26 cellular contexts compared by ENCODE assay signal in genomic region chr16:77271532-77272426, GRCh38.
DNase-seq lines count a peak whose midpoint lies in the region; ATAC-seq and TF ChIP-seq lines count a peak whose summit lies in the region.
"Had no signal": no experiment of that assay in that cellular context is flagged by ENCODE, and none has a peak within 500 bp of the region (broad histone marks: within the 10 kb centered on the region; RNA-seq: fewer than 3 reads in every experiment).

No MANE protein-coding gene starts in this region.

- ATAC-seq in stimulated activated naive CD8-positive, alpha-beta T cell treated with anti-CD3 and anti-CD28 coated beads, Interleukin-15, amount 100 ng/mL, for 72 hours = no peak
- ATAC-seq: activated T-cell treated with anti-CD3 and anti-CD28 coated beads, Interleukin-2, amount 50 U/mL, for 72 hours; left cardiac atrium; stimulated activated effector memory CD8-positive, alpha-beta T cell treated with anti-CD3 and anti-CD28 coated beads, Interleukin-12 subunit alpha, Interleukin-12 subunit beta, amount 100 ng/mL, for 72 hours; upper lobe of right lung had no signal

- H2BK5ac ChIP-seq in trophoblast cell (ENCODE audit: low read depth, low read length, poor library complexity) = no peak overlapping the region

- H3K4me2 ChIP-seq in trophoblast cell (ENCODE audit: low read length) = no peak overlapping the region
- H3K4me2 ChIP-seq: PC-9 had no signal

- H3K27ac Mint-ChIP-seq in stimulated activated naive CD8-positive, alpha-beta T cell treated with anti-CD3 and anti-CD28 coated beads, Interleukin-15, amount 100 ng/mL, for 72 hours = no peak overlapping the region
- H3K27ac Mint-ChIP-seq: activated CD4-positive, alpha-beta memory T cell treated with anti-CD3 and anti-CD28 coated beads for 36 hours; activated T-cell treated with anti-CD3 and anti-CD28 coated beads, Interleukin-2, amount 50 U/mL, for 72 hours; CD4-positive, alpha-beta memory T cell; H9; nephron; stimulated activated effector memory CD8-positive, alpha-beta T cell treated with anti-CD3 and anti-CD28 coated beads, Interleukin-12 subunit alpha, Interleukin-12 subunit beta, amount 100 ng/mL, for 72 hours had no signal

- H3K79me2 ChIP-seq in trophoblast cell (ENCODE audit: control insufficient read depth, insufficient read depth, low read length, poor library complexity) = no peaks in the 10 kb centered on the region

- H4K12ac ChIP-seq in trophoblast cell (ENCODE audit: low read depth, low read length) = no peak overlapping the region

- no peak overlapping the region for H3K9ac ChIP-seq in trophoblast cell (ENCODE audit: low read length)

- H3K4me3 Mint-ChIP-seq in stimulated activated naive CD8-positive, alpha-beta T cell treated with anti-CD3 and anti-CD28 coated beads, Interleukin-15, amount 100 ng/mL, for 72 hours = no peak overlapping the region
- H3K4me3 Mint-ChIP-seq: activated CD4-positive, alpha-beta memory T cell treated with anti-CD3 and anti-CD28 coated beads for 36 hours; activated T-cell treated with anti-CD3 and anti-CD28 coated beads, Interleukin-2, amount 50 U/mL, for 72 hours; CD4-positive, alpha-beta memory T cell; central memory CD8-positive, alpha-beta T cell; H9; nephron; stimulated activated effector memory CD8-positive, alpha-beta T cell treated with anti-CD3 and anti-CD28 coated beads, Interleukin-12 subunit alpha, Interleukin-12 subunit beta, amount 100 ng/mL, for 72 hours had no signal

- no peak overlapping the region for H2AK5ac ChIP-seq in trophoblast cell (ENCODE audit: low read length)

- no peak for TF ChIP-seq CTCF in coronary artery (IDR thresholded peaks at IDR 0.05)

- no peaks in the 10 kb centered on the region for H3K9me3 Mint-ChIP-seq in stimulated activated naive CD8-positive, alpha-beta T cell treated with anti-CD3 and anti-CD28 coated beads, Interleukin-15, amount 100 ng/mL, for 72 hours
- H3K9me3 Mint-ChIP-seq: activated CD4-positive, alpha-beta memory T cell treated with anti-CD3 and anti-CD28 coated beads for 36 hours; central memory CD8-positive, alpha-beta T cell; stimulated activated effector memory CD8-positive, alpha-beta T cell treated with anti-CD3 and anti-CD28 coated beads, Interleukin-12 subunit alpha, Interleukin-12 subunit beta, amount 100 ng/mL, for 72 hours had no signal

- no peak overlapping the region for H2BK120ac ChIP-seq in trophoblast cell (ENCODE audit: insufficient read depth, low read length, poor library complexity)

- H3K4me1 Mint-ChIP-seq in stimulated activated naive CD8-positive, alpha-beta T cell treated with anti-CD3 and anti-CD28 coated beads, Interleukin-15, amount 100 ng/mL, for 72 hours = no peaks in the 10 kb centered on the region
- H3K4me1 Mint-ChIP-seq: central memory CD8-positive, alpha-beta T cell; nephron; stimulated activated effector memory CD8-positive, alpha-beta T cell treated with anti-CD3 and anti-CD28 coated beads, Interleukin-12 subunit alpha, Interleukin-12 subunit beta, amount 100 ng/mL, for 72 hours had no signal

- peak overlapping the region; percentile 52 for H4K91ac ChIP-seq in trophoblast cell (ENCODE audit: low read depth, low read length)

- H2BK12ac ChIP-seq in trophoblast cell (ENCODE audit: low read length) = no peak overlapping the region

- no peak overlapping the region for H3K4me3 ChIP-seq in trophoblast cell (ENCODE audit: low read depth, low read length)
- H3K4me3 ChIP-seq in coronary artery = no peak overlapping the region
- no peak overlapping the region for H3K4me3 ChIP-seq in SJCRH30
- H3K4me3 ChIP-seq: PC-9, upper lobe of right lung had no signal

- H3K4me1 ChIP-seq in trophoblast cell (ENCODE audit: control insufficient read depth in 1 of 2, insufficient read depth in 2 of 2, low read length in 2 of 2) = no peaks in the 10 kb centered on the region
- no peaks in the 10 kb centered on the region for H3K4me1 ChIP-seq in SJCRH30
- H3K4me1 ChIP-seq: upper lobe of right lung had no signal

- 100% methylated on average over 2 of the region's 8 CpGs for WGBS in trophoblast cell (ENCODE audit: extremely low coverage, insufficient coverage, insufficient read length)

- H3K27me3 ChIP-seq in trophoblast cell (ENCODE audit: insufficient read depth, low read length) (no peaks in the 10 kb centered on the region), SJCRH30 (no peaks in the 10 kb centered on the region)
- H3K27me3 ChIP-seq: upper lobe of right lung had no signal

- peaks cover 2% of the 10 kb centered on the region in 2 experiments for H3K36me3 ChIP-seq in trophoblast cell (ENCODE audit: control insufficient read depth in 1 of 2, insufficient read depth in 2 of 2, low read length in 2 of 2)
- H3K36me3 ChIP-seq in SJCRH30 = no peaks in the 10 kb centered on the region
- H3K36me3 ChIP-seq: upper lobe of right lung had no signal

- H3K79me1 ChIP-seq in trophoblast cell (ENCODE audit: low read length) = no peaks in the 10 kb centered on the region

- H3K14ac ChIP-seq in trophoblast cell (ENCODE audit: low read length) = no peak overlapping the region

- H3K27me3 Mint-ChIP-seq in stimulated activated naive CD8-positive, alpha-beta T cell treated with anti-CD3 and anti-CD28 coated beads, Interleukin-15, amount 100 ng/mL, for 72 hours = peaks cover 39% of the 10 kb centered on the region

- no peak overlapping the region for H3K23ac ChIP-seq in trophoblast cell (ENCODE audit: low read length)

- no peak overlapping the region for H3K18ac ChIP-seq in trophoblast cell (ENCODE audit: low read length)

- H3K27ac ChIP-seq in trophoblast cell (ENCODE audit: low read depth, low read length) (no peak overlapping the region), coronary artery (no peak overlapping the region), SJCRH30 (no peak overlapping the region)
- H3K27ac ChIP-seq: HL-60, PC-9, upper lobe of right lung had no signal

- no peak overlapping the region for H2AFZ ChIP-seq in trophoblast cell (ENCODE audit: insufficient read depth, low read length, poor library complexity)
- H2AFZ ChIP-seq: PC-9 had no signal

- DNase-seq in DMS79 (lab: John Stamatoyannopoulos, UW) (peak; percentile 56), NCI-H2196 (lab: John Stamatoyannopoulos, UW; ENCODE audit: unreplicated experiment) (peak; percentile 17), cerebellar cortex (ENCODE audit: low spot score) (peak; percentile 80), trophoblast cell (no peak), coronary artery (ENCODE audit: low spot score) (no peak), SJCRH30 (no peak)
- DNase-seq in stimulated activated naive CD8-positive, alpha-beta T cell treated with anti-CD3 and anti-CD28 coated beads, Interleukin-15, amount 100 ng/mL, for 72 hours = no peak
- DNase-seq: activated CD4-positive, alpha-beta memory T cell treated with anti-CD3 and anti-CD28 coated beads for 36 hours; activated CD4-positive, alpha-beta T cell treated with anti-CD3 and anti-CD28 coated beads for 1 hour; activated naive CD4-positive, alpha-beta T cell; activated T-cell treated with anti-CD3 and anti-CD28 coated beads, Interleukin-2, amount 50 U/mL, for 72 hours; AML-193; CD4-positive, alpha-beta memory T cell; DMS 273 treated with DMSO at 0.1 percent for 48 hours; H9; Kasumi-1; left cardiac atrium; NCI-H1694; NCI-H510A treated with DMSO at 0.1 percent for 48 hours; PC-9; SHP77; upper lobe of right lung had no signal

- H4K8ac ChIP-seq in trophoblast cell (ENCODE audit: low read depth, low read length) = no peak overlapping the region

- H3K9me3 ChIP-seq in trophoblast cell (ENCODE audit: insufficient read depth, low read depth, low read length) (no peaks in the 10 kb centered on the region), SJCRH30 (replicated peaks) (no peaks in the 10 kb centered on the region)
- H3K9me3 ChIP-seq: upper lobe of right lung had no signal

- H3K4ac ChIP-seq in trophoblast cell (ENCODE audit: low read depth, low read length) = no peak overlapping the region

Comparison
In these comparisons a context has a peak if more than half of its experiments do, and no peak if none do; other contexts are left out.
1. DNase-seq: peak in DMS79 (single experiment), NCI-H2196 (single experiment) and cerebellar cortex (single experiment); none in trophoblast cell (0 of 2), coronary artery (single experiment), SJCRH30 (0 of 2) and stimulated activated naive CD8-positive, alpha-beta T cell treated with anti-CD3 and anti-CD28 coated beads, Interleukin-15, amount 100 ng/mL, for 72 hours (0 of 2).